1 cellular context compared by ENCODE assay signal in genomic region chr12:11779286-11779685, GRCh38.
TF ChIP-seq lines count a peak whose summit lies in the region.

No MANE protein-coding gene starts in this region.

TF ChIP-seq in GM12878, 131 proteins besides CTCF, POLR2A, EP300 and RAD21 (continued from another document and continues in another):
- TF ChIP-seq ZBTB11 (CRISPR knock-in tag; IDR thresholded peaks at IDR 0.05) (no peak), IRF3 (IDR thresholded peaks at IDR 0.05) (no peak), BHLHE40 (IDR thresholded peaks at IDR 0.05; ENCODE audit: borderline replicate concordance in 1 of 2, low read depth in 2 of 2, low read length in 1 of 2) (no peak), ZNF687 (IDR thresholded peaks at IDR 0.05) (peak; percentile 25; the same call in 1 of the 2 replicates), DPF2 (IDR thresholded peaks at IDR 0.05) (0 out of 2 replicates have a peak, but pooled peaks have one; percentile 40), MTA3 (IDR thresholded peaks at IDR 0.05; ENCODE audit: borderline replicate concordance, low read length) (no peak; the same call in 1 of the 2 replicates), BRCA1 (IDR thresholded peaks at IDR 0.05; ENCODE audit: low read depth, low read length) (no peak), PAX8 (IDR thresholded peaks at IDR 0.05) (no peak), CBFB (IDR thresholded peaks at IDR 0.05; ENCODE audit: low read depth) (no peak; the same call in 1 of the 2 replicates), SUZ12 (IDR thresholded peaks at IDR 0.05; ENCODE audit: unreplicated experiment) (no peak), BCL3 (IDR thresholded peaks at IDR 0.05; ENCODE audit: borderline replicate concordance, insufficient read depth, low read depth, low read length, poor library complexity, severe bottlenecking) (peak; percentile 49), SIN3A (IDR thresholded peaks at IDR 0.05; ENCODE audit: low read depth, low read length) (no peak), SMARCA5 (IDR thresholded peaks at IDR 0.05) (no peak), CHD2 (IDR thresholded peaks at IDR 0.05; ENCODE audit: borderline replicate concordance, low read depth, low read length) (no peak), JUND (IDR thresholded peaks at IDR 0.05; ENCODE audit: low read depth, low read length) (no peak), FOS (IDR thresholded peaks at IDR 0.05; ENCODE audit: borderline replicate concordance, extremely low read depth, insufficient read length) (no peak), SREBF2 (IDR thresholded peaks at IDR 0.05; ENCODE audit: low read length) (no peak), CREB1 (IDR thresholded peaks at IDR 0.05; ENCODE audit: low read depth) (peak; percentile 82), FOXK2 (IDR thresholded peaks at IDR 0.05) (no peak), SKIL (IDR thresholded peaks at IDR 0.05; ENCODE audit: low read depth, poor library complexity, severe bottlenecking) (peak; percentile 72), RELB (IDR thresholded peaks at IDR 0.05; ENCODE audit: low read depth) (peak; percentile 65; the same call in 1 of the 2 replicates), SP1 (IDR thresholded peaks at IDR 0.05; ENCODE audit: low read depth, low read length) (no peak), ZSCAN29 (IDR thresholded peaks at IDR 0.05) (0 out of 2 replicates have a peak, but pooled peaks have one; percentile 29), ZNF24 (IDR thresholded peaks at IDR 0.05) (0 out of 2 replicates have a peak, but pooled peaks have one; percentile 23), POLR2AphosphoS2 (IDR thresholded peaks at IDR 0.05; ENCODE audit: low read depth, low read length) (no peak), BMI1 (IDR thresholded peaks at IDR 0.05; ENCODE audit: borderline replicate concordance) (no peak), ZNF622 (IDR thresholded peaks at IDR 0.05) (no peak), REST (IDR thresholded peaks at IDR 0.05; ENCODE audit: low read depth, low read length) (no peak), NFIC (IDR thresholded peaks at IDR 0.05; ENCODE audit: low read depth, low read length) (peak; percentile 96), NFXL1 (IDR thresholded peaks at IDR 0.05; ENCODE audit: borderline replicate concordance) (no peak), ZBTB40 (IDR thresholded peaks at IDR 0.05; ENCODE audit: borderline replicate concordance) (no peak), NR2C2 (IDR thresholded peaks at IDR 0.05; ENCODE audit: borderline replicate concordance, control insufficient read depth, insufficient read length, low read depth) (no peak), EZH2 (IDR thresholded peaks at IDR 0.05; ENCODE audit: borderline replicate concordance, control insufficient read depth, low read depth, low read length) (no peak), RBBP5 (conservative IDR thresholded peaks at IDR 0.05) (no peak), ELK1 (IDR thresholded peaks at IDR 0.05; ENCODE audit: low read depth, low read length) (no peak)
